In genomic region chr12:68324531-68324930, GRCh38 we compare ENCODE assay signal across 26 cellular contexts.
"Had no signal": no experiment of that assay in that cellular context is flagged by ENCODE, and none has a peak within 500 bp of the region (broad histone marks: within the 10 kb centered on the region; RNA-seq: fewer than 3 reads in every experiment).

No MANE protein-coding gene starts in this region.

- H3K27ac ChIP-seq: brain microvascular endothelial cell, cardiac muscle cell, WERI-Rb-1 had no signal

- H3K9me3 Mint-ChIP-seq: activated CD4-positive, alpha-beta memory T cell treated with anti-CD3 and anti-CD28 coated beads, Interleukin-2, amount 10 ng/mL, durations not matched to agents 7 days and 5 days; activated naive CD4-positive, alpha-beta T cell treated with anti-CD3 and anti-CD28 coated beads, Interleukin-2, amount 10 ng/mL, durations not matched to agents 7 days and 5 days; activated naive CD8-positive, alpha-beta T cell treated with anti-CD3 and anti-CD28 coated beads for 36 hours; activated T-helper 17 cell treated with anti-CD3 and anti-CD28 coated beads, Interleukin-2, amount 50 U/mL, for 72 hours; T-cell had no signal

- H3K27me3 ChIP-seq: brain microvascular endothelial cell, cardiac muscle cell had no signal

- H3K4me3 Mint-ChIP-seq: activated CD4-positive, alpha-beta memory T cell treated with anti-CD3 and anti-CD28 coated beads, Interleukin-2, amount 10 ng/mL, durations not matched to agents 7 days and 5 days; activated CD4-positive, alpha-beta T cell treated with anti-CD3 and anti-CD28 coated beads for 36 hours; activated naive CD4-positive, alpha-beta T cell treated with anti-CD3 and anti-CD28 coated beads, Interleukin-2, amount 10 ng/mL, durations not matched to agents 7 days and 5 days; activated naive CD8-positive, alpha-beta T cell treated with anti-CD3 and anti-CD28 coated beads for 36 hours; activated T-helper 17 cell treated with anti-CD3 and anti-CD28 coated beads, Interleukin-2, amount 50 U/mL, for 72 hours; T-cell had no signal

- DNase-seq: activated CD4-positive, alpha-beta memory T cell treated with anti-CD3 and anti-CD28 coated beads, Interleukin-2, amount 10 ng/mL, durations not matched to agents 7 days and 5 days; activated CD4-positive, alpha-beta T cell treated with anti-CD3 and anti-CD28 coated beads for 36 hours; activated CD4-positive, alpha-beta T cell treated with anti-CD3 and anti-CD28 coated beads, Interleukin-2, amount 50 U/mL, for 1 hour; activated gamma-delta T cell; activated naive CD4-positive, alpha-beta T cell treated with anti-CD3 and anti-CD28 coated beads, Interleukin-2, amount 10 ng/mL, durations not matched to agents 7 days and 5 days; activated naive CD8-positive, alpha-beta T cell treated with anti-CD3 and anti-CD28 coated beads for 36 hours; activated T-cell treated with anti-CD3 and anti-CD28 coated beads for 4 hours; activated T-cell treated with anti-CD3 and anti-CD28 coated beads, Interleukin-2, amount 50 U/mL, for 48 hours; brain microvascular endothelial cell; Karpas-422; NCI-H1105 treated with DMSO at 0.1 percent for 48 hours; NCI-H146; NCI-H187 treated with DMSO at 0.1 percent for 48 hours; NCI-H2081 treated with DMSO at 0.1 percent for 48 hours; NCI-H2171 treated with DMSO at 0.1 percent for 48 hours; NCI-H226; NCI-H526; NCI-H774; SIG-M5; T-cell; T-helper 2 cell; T1000; WERI-Rb-1 had no signal

- H3K27me3 Mint-ChIP-seq: activated CD4-positive, alpha-beta memory T cell treated with anti-CD3 and anti-CD28 coated beads, Interleukin-2, amount 10 ng/mL, durations not matched to agents 7 days and 5 days; activated CD4-positive, alpha-beta T cell treated with anti-CD3 and anti-CD28 coated beads for 36 hours; activated naive CD4-positive, alpha-beta T cell treated with anti-CD3 and anti-CD28 coated beads, Interleukin-2, amount 10 ng/mL, durations not matched to agents 7 days and 5 days; activated naive CD8-positive, alpha-beta T cell treated with anti-CD3 and anti-CD28 coated beads for 36 hours; activated T-helper 17 cell treated with anti-CD3 and anti-CD28 coated beads, Interleukin-2, amount 50 U/mL, for 72 hours; T-cell had no signal

- H3K27ac Mint-ChIP-seq: activated CD4-positive, alpha-beta memory T cell treated with anti-CD3 and anti-CD28 coated beads, Interleukin-2, amount 10 ng/mL, durations not matched to agents 7 days and 5 days; activated CD4-positive, alpha-beta T cell treated with anti-CD3 and anti-CD28 coated beads for 36 hours; activated naive CD4-positive, alpha-beta T cell treated with anti-CD3 and anti-CD28 coated beads, Interleukin-2, amount 10 ng/mL, durations not matched to agents 7 days and 5 days; activated naive CD8-positive, alpha-beta T cell treated with anti-CD3 and anti-CD28 coated beads for 36 hours; activated T-helper 17 cell treated with anti-CD3 and anti-CD28 coated beads, Interleukin-2, amount 50 U/mL, for 72 hours; T-cell had no signal

- H3K4me3 ChIP-seq: cardiac muscle cell, K562 had no signal
